ENCODE assay signal across 6 cellular contexts in genomic region chr22:12541412-12542170, GRCh38.
DNase-seq lines count a peak whose midpoint lies in the region; ATAC-seq and TF ChIP-seq lines count a peak whose summit lies in the region.
"Not testable (repeated sequence)": the region's sequence is repeated elsewhere in the genome, so short reads cannot be mapped to it uniquely, and the experiment has no call there.

No MANE protein-coding gene starts in this region.

- H3K9ac ChIP-seq in DND-41 (ENCODE audit: low read depth, low read length); MM.1S (ENCODE audit: low read length): not testable (repeated sequence)

- CTCF ChIA-PET in WTC11 (lab: Charles Lee): not testable (repeated sequence)

- not testable (repeated sequence) for H3K27ac ChIP-seq in DND-41 (ENCODE audit: low read length); MM.1S (ENCODE audit: low read length); coronary artery; right lobe of liver; psoas muscle

- not testable (repeated sequence) for H3K4me2 ChIP-seq in DND-41 (ENCODE audit: insufficient read depth, low read length); MM.1S (ENCODE audit: low read depth, low read length)

- not testable (repeated sequence) for H3K9me3 ChIP-seq in DND-41 (ENCODE audit: insufficient read depth, low read length, severe bottlenecking); MM.1S (replicated peaks; ENCODE audit: insufficient read depth, low read length); right lobe of liver; psoas muscle

- not testable (repeated sequence) for H3K27ac Mint-ChIP-seq in WTC11

- not testable (repeated sequence) for H3K36me3 Mint-ChIP-seq in WTC11

- DNase-seq in DND-41 (peak; percentile 9), MM.1S (peak; percentile 48), WTC11 (ENCODE audit: low spot score) (peak; percentile 2), coronary artery (ENCODE audit: low spot score) (peak; percentile 11), right lobe of liver (peak in 2 of 3 donors; percentile 7 to 35), psoas muscle (peak; percentile 9 to 33)

- not testable (repeated sequence) for H3F3A ChIP-seq in MM.1S (ENCODE audit: insufficient read depth, low read length)

- not testable (repeated sequence) for TF ChIP-seq CTCF in DND-41 (IDR thresholded peaks at IDR 0.05; ENCODE audit: borderline replicate concordance, extremely low read depth, low read length, poor library complexity, severe bottlenecking); MM.1S (IDR thresholded peaks at IDR 0.05; ENCODE audit: low read length); WTC11 (IDR thresholded peaks at IDR 0.05); coronary artery (IDR thresholded peaks at IDR 0.05); right lobe of liver (IDR thresholded peaks at IDR 0.05); psoas muscle (IDR thresholded peaks at IDR 0.05)

- H3K4me1 ChIP-seq in DND-41 (ENCODE audit: insufficient read depth, low read length); MM.1S (ENCODE audit: low read length); right lobe of liver; psoas muscle: not testable (repeated sequence)

- H3K27me3 ChIP-seq in DND-41 (ENCODE audit: insufficient read depth, low read length, poor library complexity); MM.1S (replicated peaks; ENCODE audit: insufficient read depth, low read length); right lobe of liver; psoas muscle (ENCODE audit: insufficient read depth in 3 of 3, low read length in 2 of 3): not testable (repeated sequence)

- ATAC-seq in DND-41 (ENCODE audit: insufficient read depth, low read depth); WTC11; right lobe of liver; psoas muscle: not testable (repeated sequence)

- not testable (repeated sequence) for H3K4me3 ChIP-seq in DND-41 (ENCODE audit: low read depth in 1 of 2, low read length in 2 of 2); MM.1S (ENCODE audit: low read length); coronary artery; right lobe of liver; psoas muscle

- H4K20me1 ChIP-seq in DND-41 (ENCODE audit: insufficient read depth, low read length); MM.1S (ENCODE audit: insufficient read depth, low read length): not testable (repeated sequence)

- not testable (repeated sequence) for H2AFZ ChIP-seq in DND-41 (ENCODE audit: low read depth, low read length); MM.1S (ENCODE audit: low read length)

- H3K4me3 Mint-ChIP-seq in WTC11: not testable (repeated sequence)

- H3K9me2 ChIP-seq in MM.1S (replicated peaks; ENCODE audit: insufficient read depth, low read length): not testable (repeated sequence)

- not testable (repeated sequence) for TF ChIP-seq POLR2A in right lobe of liver (IDR thresholded peaks at IDR 0.05)

- POLR2A ChIA-PET in WTC11 (lab: Charles Lee): not testable (repeated sequence)

- 42% methylated on average over 6 of the region's 10 CpGs for WGBS in right lobe of liver (ENCODE audit: insufficient coverage, low coverage, low lambda C conversion rate, missing lambda C conversion rate)
- WGBS in psoas muscle, 3 donors: 37 to 54% (median 49%) methylated on average over 4 to 10 of the region's 10 CpGs

- not testable (repeated sequence) for H3K4me1 Mint-ChIP-seq in WTC11

- not testable (repeated sequence) for H3K79me2 ChIP-seq in DND-41 (ENCODE audit: insufficient read depth, low read length); MM.1S (ENCODE audit: low read length)

- intact Hi-C loops in right lobe of liver (cut with DNase I); psoas muscle (cut with DNase I): not testable (repeated sequence)

- not testable (repeated sequence) for H3K9me3 Mint-ChIP-seq in WTC11

- not testable (repeated sequence) for H3K36me3 ChIP-seq in DND-41 (ENCODE audit: insufficient read depth, low read length); MM.1S (replicated peaks; ENCODE audit: insufficient read depth, low read length); right lobe of liver; psoas muscle (ENCODE audit: insufficient read depth in 1 of 2, low read depth in 1 of 2)

- H3K27me3 Mint-ChIP-seq in WTC11 (ENCODE audit: low read depth): not testable (repeated sequence)
